In the genomic region with DNA sequence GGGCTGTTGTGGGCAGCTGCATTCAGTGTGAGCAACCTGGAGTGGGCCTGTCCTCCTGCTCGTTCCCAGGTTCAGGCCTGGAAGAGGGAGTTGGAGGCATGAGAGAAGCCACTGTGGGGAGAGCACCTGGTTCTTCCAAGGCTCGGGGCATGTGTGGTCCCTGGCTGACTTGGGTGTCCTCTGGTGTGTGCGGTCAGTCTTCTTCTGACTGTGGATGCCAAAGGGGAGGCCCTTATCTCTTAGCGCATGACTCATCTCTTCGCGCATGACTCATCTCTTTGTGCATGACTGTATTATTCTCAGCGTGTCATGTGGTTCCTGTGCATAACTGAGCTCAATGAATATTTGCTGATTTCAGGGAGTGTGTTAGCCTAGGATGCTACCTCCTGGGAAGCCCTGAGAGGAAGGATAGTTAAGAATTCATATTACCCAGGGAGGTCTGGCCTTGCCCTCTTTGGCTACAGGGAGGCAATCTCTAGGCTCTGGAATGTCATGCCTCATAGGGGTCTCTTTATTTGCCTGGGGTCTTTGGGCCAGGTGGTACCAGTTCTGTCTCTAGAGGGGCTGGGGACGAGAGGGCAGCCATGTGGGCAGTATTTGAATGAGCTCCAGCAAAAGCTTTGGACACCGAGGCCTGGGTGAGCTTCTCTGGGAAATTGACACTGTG, we compare ENCODE assay signal across 8 cellular contexts.
A peak's percentile ranks its signal among the peaks of the same experiment; 100 is the strongest.
DNase-seq lines count a peak whose midpoint lies in the region; ATAC-seq and TF ChIP-seq lines count a peak whose summit lies in the region.

No MANE protein-coding gene starts in this region.

- no peak for TF ChIP-seq CTCF in retinal pigment epithelial cell (conservative IDR thresholded peaks at IDR 0.05; ENCODE audit: low read depth, low read length)

- peak; percentile 75 to 92 for ATAC-seq in activated naive CD4-positive, alpha-beta T cell treated with anti-CD3 and anti-CD28 coated beads, Interleukin-2, amount 50 U/mL, for 72 hours
- peak; percentile 51 for ATAC-seq in HG03045 (IDR thresholded peaks at IDR 0.05; ENCODE audit: unreplicated experiment)

- H3K27ac ChIP-seq in epithelial cell of prostate: no peak overlapping the region

- H3K4me3 ChIP-seq in retinal pigment epithelial cell (ENCODE audit: low read length): no peak overlapping the region

- no peaks in the 10 kb centered on the region for H3K36me3 Mint-ChIP-seq in activated naive CD4-positive, alpha-beta T cell treated with anti-CD3 and anti-CD28 coated beads, Interleukin-2, amount 50 U/mL, for 72 hours

- no peaks in the 10 kb centered on the region for H3K9me3 Mint-ChIP-seq in activated naive CD4-positive, alpha-beta T cell treated with anti-CD3 and anti-CD28 coated beads, Interleukin-2, amount 50 U/mL, for 72 hours

- DNase-seq in activated naive CD4-positive, alpha-beta T cell treated with anti-CD3 and anti-CD28 coated beads, Interleukin-2, amount 50 U/mL, for 72 hours (ENCODE audit: low spot score in 2 of 2): peak in 1 of 2 donors; percentile 16
- DNase-seq in activated naive CD4-positive, alpha-beta T cell treated with anti-CD3 and anti-CD28 coated beads, Interleukin-2, amount 50 U/mL, for 16 hours: no peak
- DNase-seq in SHP77 treated with DMSO at 0.1 percent for 48 hours (lab: John Stamatoyannopoulos, UW) (peak; percentile 49), epithelial cell of prostate (ENCODE audit: low read depth, low spot score) (peak; percentile 89), retinal pigment epithelial cell (ENCODE audit: low read depth) (peak; percentile 84), NCI-H2227 (lab: John Stamatoyannopoulos, UW; ENCODE audit: unreplicated experiment) (no peak), NCI-H524 treated with DMSO at 0.1 percent for 48 hours (lab: John Stamatoyannopoulos, UW) (no peak)

- H3K27ac Mint-ChIP-seq in activated naive CD4-positive, alpha-beta T cell treated with anti-CD3 and anti-CD28 coated beads, Interleukin-2, amount 50 U/mL, for 72 hours: no peak overlapping the region

Comparison
In these comparisons a context has a peak if more than half of its experiments do, and no peak if none do; other contexts are left out.
1. DNase-seq: peak in SHP77 treated with DMSO at 0.1 percent for 48 hours (single experiment), epithelial cell of prostate (single experiment) and retinal pigment epithelial cell (single experiment); none in activated naive CD4-positive, alpha-beta T cell treated with anti-CD3 and anti-CD28 coated beads, Interleukin-2, amount 50 U/mL, for 16 hours (single experiment), NCI-H2227 (single experiment) and NCI-H524 treated with DMSO at 0.1 percent for 48 hours (single experiment).